ENCODE assay signal across 19 cellular contexts in the genomic region with DNA sequence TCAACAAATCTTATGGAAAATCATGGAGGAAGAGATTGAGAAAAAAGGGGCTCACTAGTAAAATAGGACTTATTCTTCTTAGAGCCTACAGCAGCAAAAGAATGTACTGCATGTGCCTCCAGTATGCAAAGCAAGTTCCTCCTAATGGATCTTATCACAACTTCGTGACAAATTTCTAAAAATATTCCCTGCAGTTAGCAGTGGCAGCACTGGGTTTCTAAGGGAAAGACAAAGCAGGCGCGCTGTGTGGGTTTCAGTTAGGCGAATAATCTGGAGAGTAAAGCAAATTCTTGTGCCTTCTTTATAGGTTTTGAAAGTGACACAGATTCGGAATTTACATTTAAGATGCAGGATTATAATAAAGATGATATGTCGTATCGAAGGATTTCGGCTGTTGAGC.
DNase-seq lines count a peak whose midpoint lies in the region; ATAC-seq, FAIRE-seq and TF ChIP-seq lines count a peak whose summit lies in the region.
"Had no signal": no experiment of that assay in that cellular context is flagged by ENCODE, and none has a peak within 500 bp of the region (broad histone marks: within the 10 kb centered on the region; RNA-seq: fewer than 3 reads in every experiment).

No MANE protein-coding gene starts in this region.

- POLR2A ChIA-PET in PC-3 (lab: Charles Lee; ENCODE audit: unreplicated experiment): no interaction called here

- peak overlapping the region; percentile 17 for H3K4me2 ChIP-seq in astrocyte (ENCODE audit: low read length)
- no peak overlapping the region for H3K4me2 ChIP-seq in PC-3 (ENCODE audit: low read length)
- H3K4me2 ChIP-seq: BLaER1, KMS-11 had no signal

- no peak for FAIRE-seq in astrocyte (lab: Jason Lieb, UNC)
- FAIRE-seq: GM12878 had no signal

- H3K9me2 ChIP-seq in PC-3 (replicated peaks; ENCODE audit: low read length): no peaks in the 10 kb centered on the region

- TF ChIP-seq CTCF in astrocyte (IDR thresholded peaks at IDR 0.05; ENCODE audit: insufficient read depth, low read depth, low read length): no peak
- TF ChIP-seq CTCF in left ventricle myocardium inferior (IDR thresholded peaks at IDR 0.05; ENCODE audit: borderline replicate concordance): no peak
- TF ChIP-seq CTCF in psoas muscle (IDR thresholded peaks at IDR 0.05): no peak
- TF ChIP-seq CTCF in PC-3 (conservative IDR thresholded peaks at IDR 0.05; ENCODE audit: low read depth, low read length): no peak

- H2AFZ ChIP-seq in astrocyte (ENCODE audit: low read depth, low read length) (no peak overlapping the region), PC-3 (ENCODE audit: low read length) (no peak overlapping the region)

- CTCF ChIA-PET in PC-3 (lab: Charles Lee): no interaction called here

- peaks cover 16% of the 10 kb centered on the region for H3K4me1 Mint-ChIP-seq in astrocyte (ENCODE audit: low read depth, unreplicated experiment)

- peak overlapping the region; percentile 3 for H3K27ac ChIP-seq in astrocyte (ENCODE audit: low read depth, low read length)
- H3K27ac ChIP-seq in left ventricle myocardium inferior (replicated peaks): peak overlapping the region; percentile 88
- peak overlapping the region; percentile 62 for H3K27ac ChIP-seq in psoas muscle
- H3K27ac ChIP-seq in PC-3 (ENCODE audit: low read length): no peak overlapping the region
- H3K27ac ChIP-seq: BLaER1, KMS-11, WERI-Rb-1 had no signal

- no peaks in the 10 kb centered on the region for H3K27me3 Mint-ChIP-seq in astrocyte (ENCODE audit: low read depth, unreplicated experiment)
- H3K27me3 Mint-ChIP-seq: effector memory CD8-positive, alpha-beta T cell had no signal

- H3K9ac ChIP-seq in astrocyte (ENCODE audit: low read length) (no peak overlapping the region), PC-3 (ENCODE audit: low read length) (no peak overlapping the region)
- H3K9ac ChIP-seq: BLaER1, KMS-11 had no signal

- H3K27me3 ChIP-seq in astrocyte (ENCODE audit: insufficient read depth, low read length) (no peaks in the 10 kb centered on the region), left ventricle myocardium inferior (ENCODE audit: low read depth) (no peaks in the 10 kb centered on the region), psoas muscle (ENCODE audit: insufficient read depth in 3 of 3, low read length in 2 of 3) (no peaks in the 10 kb centered on the region), PC-3 (ENCODE audit: low read length) (no peaks in the 10 kb centered on the region)
- H3K27me3 ChIP-seq: BLaER1 had no signal

- no TSS peak for BruUV-seq in PC-3 (replicated peaks; lab: Mats Ljungman, UMichigan)

- peaks cover 17% of the 10 kb centered on the region for H3K79me2 ChIP-seq in astrocyte (ENCODE audit: insufficient read depth, low read length)
- no peaks in the 10 kb centered on the region for H3K79me2 ChIP-seq in PC-3 (ENCODE audit: low read length)

- intact Hi-C loops in left ventricle myocardium inferior (cut with micrococcal nuclease) (no loop called here), psoas muscle (cut with DNase I) (loop anchor here in 1 of 2 donors (5.0 kb wide), 2 partner anchors 42 to 107 kb away; no protein-coding TSS in a partner anchor), PC-3 (cut with micrococcal nuclease) (no loop called here)

- H3K4me3 Mint-ChIP-seq in astrocyte (ENCODE audit: unreplicated experiment): no peak overlapping the region
- H3K4me3 Mint-ChIP-seq: effector memory CD8-positive, alpha-beta T cell had no signal

- peak; percentile 29 for DNase-seq in Ammon's horn (ENCODE audit: low spot score)
- DNase-seq in astrocyte (ENCODE audit: low read depth): no peak
- DNase-seq in left ventricle myocardium inferior: no peak
- DNase-seq in psoas muscle: no peak
- DNase-seq in DMS 273 (lab: John Stamatoyannopoulos, UW; ENCODE audit: unreplicated experiment): no peak
- DNase-seq in SHP77 treated with DMSO at 0.1 percent for 48 hours (lab: John Stamatoyannopoulos, UW): no peak
- no peak for DNase-seq in stimulated activated CD4-positive, alpha-beta T cell treated with anti-CD3 and anti-CD28 coated beads, Interleukin-2, amount 100 ng/mL, for 48 hours
- DNase-seq in PC-3: no peak
- DNase-seq: effector memory CD8-positive, alpha-beta T cell; GF-D8; mucosa of descending colon; NCI-H2029 treated with DMSO at 0.1 percent for 48 hours; SHP77; stimulated activated CD4-positive, alpha-beta T cell treated with anti-CD3 and anti-CD28 coated beads, Interleukin-4, amount 100 ng/mL, for 1 hour; T-helper 1 cell; WERI-Rb-1 had no signal

- no peaks in the 10 kb centered on the region for H3K9me3 ChIP-seq in astrocyte (ENCODE audit: insufficient read depth, low read depth, low read length)
- no peaks in the 10 kb centered on the region for H3K9me3 ChIP-seq in left ventricle myocardium inferior (replicated peaks)
- H3K9me3 ChIP-seq in psoas muscle: no peaks in the 10 kb centered on the region
- H3K9me3 ChIP-seq in PC-3 (ENCODE audit: low read length): no peaks in the 10 kb centered on the region
- H3K9me3 ChIP-seq: BLaER1, mucosa of descending colon had no signal

- H3F3A ChIP-seq in PC-3 (ENCODE audit: low read length, unreplicated experiment): no peaks in the 10 kb centered on the region

- peaks cover 13% of the 10 kb centered on the region for H3K36me3 Mint-ChIP-seq in astrocyte (ENCODE audit: low read depth, unreplicated experiment)

- H3K36me3 ChIP-seq in astrocyte (ENCODE audit: insufficient read depth, low read length) (peaks cover 59% of the 10 kb centered on the region), left ventricle myocardium inferior (peaks cover 12% of the 10 kb centered on the region), psoas muscle (ENCODE audit: insufficient read depth in 1 of 2, low read depth in 1 of 2) (peaks cover 3 to 90% of the 10 kb centered on the region in 2 donors), PC-3 (ENCODE audit: low read depth, low read length) (peaks cover 25% of the 10 kb centered on the region)
- H3K36me3 ChIP-seq: BLaER1, WERI-Rb-1 had no signal

- H3K4me1 ChIP-seq in astrocyte (ENCODE audit: insufficient read depth, low read length) (no peaks in the 10 kb centered on the region), left ventricle myocardium inferior (peaks cover 37% of the 10 kb centered on the region), psoas muscle (peaks cover 19% of the 10 kb centered on the region), PC-3 (ENCODE audit: insufficient read depth, low read length) (peaks cover 16% of the 10 kb centered on the region)
- H3K4me1 ChIP-seq: BLaER1 had no signal

- ATAC-seq in psoas muscle: peak in 3 of 4 donors; percentile 57 to 78 (median 62)
- ATAC-seq in PC-3: no peak
- ATAC-seq: mucosa of descending colon had no signal

- peaks cover 13% of the 10 kb centered on the region for H4K20me1 ChIP-seq in astrocyte (ENCODE audit: insufficient read depth, low read length)
- no peaks in the 10 kb centered on the region for H4K20me1 ChIP-seq in PC-3 (ENCODE audit: low read length)
- H4K20me1 ChIP-seq: BLaER1 had no signal

- H3K27ac Mint-ChIP-seq in astrocyte (ENCODE audit: unreplicated experiment): no peak overlapping the region

- H3K9me3 Mint-ChIP-seq in astrocyte (ENCODE audit: unreplicated experiment): no peaks in the 10 kb centered on the region
- H3K9me3 Mint-ChIP-seq: effector memory CD8-positive, alpha-beta T cell had no signal

- H3K4me3 ChIP-seq in astrocyte (ENCODE audit: insufficient read depth, low read depth, low read length) (no peak overlapping the region), left ventricle myocardium inferior (peak overlapping the region; percentile 67), psoas muscle (no peak overlapping the region), PC-3 (ENCODE audit: low read length) (no peak overlapping the region)
- H3K4me3 ChIP-seq: BLaER1, GM12878, mucosa of descending colon had no signal

- WGBS in psoas muscle, 3 donors: 83 to 86% (median 85%) methylated on average over 8 of the region's 8 CpGs
